8 cellular contexts compared by ENCODE assay signal in genomic region chr17:82985973-82986372, GRCh38.
DNase-seq lines count a peak whose midpoint lies in the region; TF ChIP-seq lines count a peak whose summit lies in the region.

No MANE protein-coding gene starts in this region.

- in situ Hi-C loops in KBM-7 (cut with MboI; ENCODE audit: low pct_unique_long_range_greater_than_20kb, low sequenced_read_pairs), result no loop called here

- no peak for TF ChIP-seq CTCF in right atrium auricular region (IDR thresholded peaks at IDR 0.05)

- no peak overlapping the region for H3K27ac ChIP-seq in right atrium auricular region

- no peaks in the 10 kb centered on the region for H3K9me3 ChIP-seq in right atrium auricular region

- no peaks in the 10 kb centered on the region for H3K36me3 ChIP-seq in right atrium auricular region

- DNase-seq in KBM-7 (peak; percentile 79), right atrium auricular region (ENCODE audit: low spot score) (peak; percentile 50), NCI-H446 (lab: John Stamatoyannopoulos, UW) (no peak), NCI-H1105 (lab: John Stamatoyannopoulos, UW) (no peak), amygdala (lab: John Stamatoyannopoulos, UW) (no peak), NCI-H524 treated with DMSO at 0.1 percent for 48 hours (lab: John Stamatoyannopoulos, UW) (no peak)
- peak; percentile 57 for DNase-seq in activated CD8-positive, alpha-beta memory T cell treated with anti-CD3 and anti-CD28 coated beads, Interleukin-2, amount 50 U/mL, for 4 hours
- DNase-seq in stimulated activated CD4-positive, alpha-beta T cell treated with anti-CD3 and anti-CD28 coated beads, Interleukin-4, amount 100 ng/mL, for 24 hours, result peak; percentile 45

- H3K4me1 ChIP-seq in right atrium auricular region, result no peaks in the 10 kb centered on the region

- H3K27me3 ChIP-seq in right atrium auricular region, result no peaks in the 10 kb centered on the region

- no peak overlapping the region for H3K4me3 ChIP-seq in right atrium auricular region

Comparison
In these comparisons a context has a peak if more than half of its experiments do, and no peak if none do; other contexts are left out.
1. DNase-seq: peak in KBM-7 (single experiment), activated CD8-positive, alpha-beta memory T cell treated with anti-CD3 and anti-CD28 coated beads, Interleukin-2, amount 50 U/mL, for 4 hours (single experiment), right atrium auricular region (single experiment) and stimulated activated CD4-positive, alpha-beta T cell treated with anti-CD3 and anti-CD28 coated beads, Interleukin-4, amount 100 ng/mL, for 24 hours (single experiment); none in NCI-H446 (0 of 2), NCI-H1105 (single experiment), amygdala (0 of 56) and NCI-H524 treated with DMSO at 0.1 percent for 48 hours (single experiment).